Comparison of ENCODE assay signal across 8 cellular contexts in genomic region chr7:143620646-143621045, GRCh38. TPM values are rescaled to one million over a fixed set of nuclear protein-coding genes. Genes with fewer than 3 reads are reported as not detected.
A peak's percentile ranks its signal among the peaks of the same experiment; 100 is the strongest.
DNase-seq lines count a peak whose midpoint lies in the region; ATAC-seq and TF ChIP-seq lines count a peak whose summit lies in the region.
"Not testable (repeated sequence)": the region's sequence is repeated elsewhere in the genome, so short reads cannot be mapped to it uniquely, and the experiment has no call there.

Gene TCAF2 (plus strand): TSS chr7:143620974.

- DNase-seq in activated T-helper 1 cell treated with anti-CD3 and anti-CD28 coated beads, Interleukin-12 subunit alpha, Interleukin-12 subunit beta, Interleukin-2, Interleukin-4 antibody, amounts not matched to agents 30 ng/mL and 10 ng/mL and 1 ng/mL, durations not matched to agents 14 hours and 24 hours and 36 hours (ENCODE audit: low spot score): peak; percentile 64
- not testable (repeated sequence) for DNase-seq in fibroblast of mammary gland (ENCODE audit: low read depth)
- peak; percentile 54 to 60 for DNase-seq in stimulated activated CD4-positive, alpha-beta T cell treated with anti-CD3 and anti-CD28 coated beads, Interleukin-12 subunit alpha, Interleukin-12 subunit beta, amount 100 ng/mL, for 24 hours (ENCODE audit: low read depth in 2 of 2)
- DNase-seq in suprapubic skin (ENCODE audit: low spot score in 2 of 2): peak in 1 of 2 donors; percentile 75

- intact Hi-C loops in T-helper 2 cell treated with Interferon-gamma antibody and Interleukin-4, amounts not matched to agents 100 ng/mL and 5 ng/mL, for 36 hours (cut with micrococcal nuclease); activated T-helper 1 cell treated with anti-CD3 and anti-CD28 coated beads, Interleukin-12 subunit alpha, Interleukin-12 subunit beta, Interleukin-2, Interleukin-4 antibody, amounts not matched to agents 30 ng/mL and 10 ng/mL and 1 ng/mL, durations not matched to agents 14 hours and 24 hours and 36 hours (cut with micrococcal nuclease): not testable (repeated sequence)

- H3K4me3 Mint-ChIP-seq in activated T-helper 1 cell treated with anti-CD3 and anti-CD28 coated beads, Interleukin-12 subunit alpha, Interleukin-12 subunit beta, Interleukin-2, Interleukin-4 antibody, amounts not matched to agents 30 ng/mL and 10 ng/mL and 1 ng/mL, durations not matched to agents 14 hours and 24 hours and 36 hours: peak within 1 kb of the TSS; percentile 19

- H3K36me3 Mint-ChIP-seq in activated T-helper 1 cell treated with anti-CD3 and anti-CD28 coated beads, Interleukin-12 subunit alpha, Interleukin-12 subunit beta, Interleukin-2, Interleukin-4 antibody, amounts not matched to agents 30 ng/mL and 10 ng/mL and 1 ng/mL, durations not matched to agents 14 hours and 24 hours and 36 hours (ENCODE audit: low read depth): not testable (repeated sequence)

- H3K27ac Mint-ChIP-seq in activated T-helper 1 cell treated with anti-CD3 and anti-CD28 coated beads, Interleukin-12 subunit alpha, Interleukin-12 subunit beta, Interleukin-2, Interleukin-4 antibody, amounts not matched to agents 30 ng/mL and 10 ng/mL and 1 ng/mL, durations not matched to agents 14 hours and 24 hours and 36 hours: not testable (repeated sequence)

- not testable (repeated sequence) for H3K9me3 Mint-ChIP-seq in activated T-helper 1 cell treated with anti-CD3 and anti-CD28 coated beads, Interleukin-12 subunit alpha, Interleukin-12 subunit beta, Interleukin-2, Interleukin-4 antibody, amounts not matched to agents 30 ng/mL and 10 ng/mL and 1 ng/mL, durations not matched to agents 14 hours and 24 hours and 36 hours

- H3K27me3 Mint-ChIP-seq in activated T-helper 1 cell treated with anti-CD3 and anti-CD28 coated beads, Interleukin-12 subunit alpha, Interleukin-12 subunit beta, Interleukin-2, Interleukin-4 antibody, amounts not matched to agents 30 ng/mL and 10 ng/mL and 1 ng/mL, durations not matched to agents 14 hours and 24 hours and 36 hours (ENCODE audit: insufficient read depth): not testable (repeated sequence)

- not testable (repeated sequence) for TF ChIP-seq EP300 in suprapubic skin (IDR thresholded peaks at IDR 0.05)

- no CpG with 5 or more reads among the region's 38 CpGs for WGBS in suprapubic skin

- H3K27ac ChIP-seq in suprapubic skin: not testable (repeated sequence)

- not testable (repeated sequence) for H3K9me3 ChIP-seq in suprapubic skin

- not testable (repeated sequence) for TF ChIP-seq CTCF in fibroblast of mammary gland (conservative IDR thresholded peaks at IDR 0.05; ENCODE audit: control insufficient read depth, insufficient read depth, low read depth, low read length); suprapubic skin (IDR thresholded peaks at IDR 0.05)

- not testable (repeated sequence) for H3K36me3 ChIP-seq in suprapubic skin

- peak within 1 kb of the TSS; percentile 44 for H3K4me3 ChIP-seq in fibroblast of mammary gland (ENCODE audit: control insufficient read depth, low read depth, low read length)
- peak within 1 kb of the TSS; percentile 42 for H3K4me3 ChIP-seq in suprapubic skin

- ATAC-seq in GM18502 (IDR thresholded peaks at IDR 0.05; ENCODE audit: poor library complexity, unreplicated experiment): peak; percentile 83
- ATAC-seq in GM21526 (IDR thresholded peaks at IDR 0.05; ENCODE audit: low FRiP score, unreplicated experiment): peak; percentile 90
- peak; percentile 79 for ATAC-seq in HG03095 (IDR thresholded peaks at IDR 0.05; ENCODE audit: unreplicated experiment)

- not testable (repeated sequence) for TF ChIP-seq POLR2A in suprapubic skin (IDR thresholded peaks at IDR 0.05)

- not testable (repeated sequence) for H3K27me3 ChIP-seq in suprapubic skin

- H3K4me1 ChIP-seq in suprapubic skin: not testable (repeated sequence)

- not testable (repeated sequence) for H3K4me1 Mint-ChIP-seq in activated T-helper 1 cell treated with anti-CD3 and anti-CD28 coated beads, Interleukin-12 subunit alpha, Interleukin-12 subunit beta, Interleukin-2, Interleukin-4 antibody, amounts not matched to agents 30 ng/mL and 10 ng/mL and 1 ng/mL, durations not matched to agents 14 hours and 24 hours and 36 hours (ENCODE audit: low read depth)

RNA-seq across cellular contexts. Expression of gene TCAF2, which starts in this region (rescaled TPM):
- 20.7 and 21.3 TPM in 2 replicates for total RNA-seq in T-helper 2 cell treated with Interferon-gamma antibody and Interleukin-4, amounts not matched to agents 100 ng/mL and 5 ng/mL, for 36 hours
- total RNA-seq in activated T-helper 1 cell treated with anti-CD3 and anti-CD28 coated beads, Interleukin-12 subunit alpha, Interleukin-12 subunit beta, Interleukin-2, Interleukin-4 antibody, amounts not matched to agents 30 ng/mL and 10 ng/mL and 1 ng/mL, durations not matched to agents 14 hours and 24 hours and 36 hours: 22.9 and 23.5 TPM in 2 replicates
- total RNA-seq in suprapubic skin: 10 to 100 TPM in 1 of 4 donors, 1 to 10 TPM in 3; 3.0 to 10.5 (median 8.8) TPM
